ENCODE assay signal across 7 cellular contexts in genomic region chr17:135895-136294, GRCh38. TPM values are rescaled to one million over a fixed set of nuclear protein-coding genes. Genes with fewer than 3 reads are reported as not detected.
"Had no signal": no experiment of that assay in that cellular context is flagged by ENCODE, and none has a peak within 500 bp of the region (broad histone marks: within the 10 kb centered on the region; RNA-seq: fewer than 3 reads in every experiment).

No MANE protein-coding gene starts in this region.

RNA-seq across cellular contexts. Expression of gene SCGB1C2, which starts 1.5 kb away (rescaled TPM):
- total RNA-seq: M059J, OCI-LY7, PC-9, Right ventricle myocardium inferior, RPMI7951, SJCRH30, SK-MEL-5 had no signal

RNA-seq across cellular contexts. Expression of gene DOC2B, which starts 45.6 kb away (rescaled TPM):
- total RNA-seq: OCI-LY7, PC-9, RPMI7951, SJCRH30 had no signal
